19 cellular contexts compared by ENCODE assay signal in genomic region chr14:68624541-68625220, GRCh38.
DNase-seq lines count a peak whose midpoint lies in the region; ATAC-seq and TF ChIP-seq lines count a peak whose summit lies in the region.
"Had no signal": no experiment of that assay in that cellular context is flagged by ENCODE, and none has a peak within 500 bp of the region (broad histone marks: within the 10 kb centered on the region; RNA-seq: fewer than 3 reads in every experiment).

No MANE protein-coding gene starts in this region.

- no peaks in the 10 kb centered on the region for H3K9me3 ChIP-seq in osteoblast (ENCODE audit: low read depth, low read length)
- H3K9me3 ChIP-seq: HAP-1 had no signal

- peaks cover 3% of the 10 kb centered on the region for H3K4me1 ChIP-seq in osteoblast (ENCODE audit: insufficient read depth, low read length)
- H3K4me1 ChIP-seq: HAP-1 had no signal

- H3K4me2 ChIP-seq in osteoblast (ENCODE audit: insufficient read depth, low read length) = no peak overlapping the region
- H3K4me2 ChIP-seq: A549 had no signal

- H4K20me1 ChIP-seq in osteoblast (ENCODE audit: insufficient read depth, low read length) = no peaks in the 10 kb centered on the region

- H3K4me3 ChIP-seq in osteoblast (ENCODE audit: insufficient read depth, low read length) = no peak overlapping the region
- H3K4me3 ChIP-seq: A549, GM12878, HAP-1 had no signal

- H3K36me3 Mint-ChIP-seq in CD14-positive monocyte = peaks cover 10 to 22% of the 10 kb centered on the region in 2 donors
- H3K36me3 Mint-ChIP-seq in activated CD8-positive, alpha-beta T cell treated with anti-CD3 and anti-CD28 coated beads, Interleukin-2, amount 10 ng/mL, durations not matched to agents 7 days and 5 days (ENCODE audit: low read depth) = no peaks in the 10 kb centered on the region

- peak overlapping the region in 4 of 7 donors; percentile 32 to 73 (median 59) for H3K27ac Mint-ChIP-seq in CD14-positive monocyte
- no peak overlapping the region for H3K27ac Mint-ChIP-seq in activated CD8-positive, alpha-beta T cell treated with anti-CD3 and anti-CD28 coated beads, Interleukin-2, amount 10 ng/mL, durations not matched to agents 7 days and 5 days
- H3K27ac Mint-ChIP-seq: CD4-positive, alpha-beta T cell had no signal

- intact Hi-C loops in CD14-positive monocyte (cut with micrococcal nuclease) = no loop called here

- H3K9me3 Mint-ChIP-seq in CD14-positive monocyte = peaks cover 5 to 14% (median 11%) of the 10 kb centered on the region in 7 donors
- no peaks in the 10 kb centered on the region for H3K9me3 Mint-ChIP-seq in activated CD8-positive, alpha-beta T cell treated with anti-CD3 and anti-CD28 coated beads, Interleukin-2, amount 10 ng/mL, durations not matched to agents 7 days and 5 days (ENCODE audit: insufficient read depth)

- POLR2A ChIA-PET in RWPE1 (lab: Yijun Ruan, JAX; ENCODE audit: low non-redundant PET) = no interaction called here
- POLR2A ChIA-PET in activated CD8-positive, alpha-beta T cell treated with anti-CD3 and anti-CD28 coated beads, Interleukin-2, amount 10 ng/mL, durations not matched to agents 7 days and 5 days (lab: Charles Lee) = no interaction called here

- H3K79me2 ChIP-seq in osteoblast (ENCODE audit: insufficient read depth, low read length) = no peaks in the 10 kb centered on the region

- H3K4me1 Mint-ChIP-seq in CD14-positive monocyte = peaks cover 32% of the 10 kb centered on the region
- H3K4me1 Mint-ChIP-seq in activated CD8-positive, alpha-beta T cell treated with anti-CD3 and anti-CD28 coated beads, Interleukin-2, amount 10 ng/mL, durations not matched to agents 7 days and 5 days (ENCODE audit: low read depth) = peaks cover 17% of the 10 kb centered on the region

- no peaks in the 10 kb centered on the region for H3K36me3 ChIP-seq in osteoblast (ENCODE audit: insufficient read depth, low read length)
- H3K36me3 ChIP-seq: HAP-1 had no signal

- CTCF ChIA-PET in RWPE1 (lab: Yijun Ruan, JAX) = no interaction called here
- CTCF ChIA-PET in activated CD8-positive, alpha-beta T cell treated with anti-CD3 and anti-CD28 coated beads, Interleukin-2, amount 10 ng/mL, durations not matched to agents 7 days and 5 days (lab: Charles Lee) = interaction anchor here (0.6 to 1.3 kb wide), 2 partner anchors 14 to 58 kb away, joined by 3 to 4 read pairs; no protein-coding TSS in a partner anchor

- TF ChIP-seq CTCF in CD14-positive monocyte (IDR thresholded peaks at IDR 0.05) (no peak), osteoblast (IDR thresholded peaks at IDR 0.05; ENCODE audit: extremely low read depth, low read depth, low read length) (no peak), RWPE1 (conservative IDR thresholded peaks at IDR 0.05; ENCODE audit: low read depth) (no peak)

- peaks cover 14 to 26% (median 20%) of the 10 kb centered on the region in 3 donors for H3K27me3 Mint-ChIP-seq in CD14-positive monocyte (ENCODE audit: low read depth in 3 of 3)
- H3K27me3 Mint-ChIP-seq in activated CD8-positive, alpha-beta T cell treated with anti-CD3 and anti-CD28 coated beads, Interleukin-2, amount 10 ng/mL, durations not matched to agents 7 days and 5 days (ENCODE audit: low read depth) = peaks cover 11% of the 10 kb centered on the region
- H3K27me3 Mint-ChIP-seq: CD4-positive, alpha-beta T cell had no signal

- no peaks in the 10 kb centered on the region for H3K27me3 ChIP-seq in osteoblast (ENCODE audit: insufficient read depth, low read length)

- DNase-seq in CD14-positive monocyte (ENCODE audit: low spot score) (no peak), caudate nucleus (lab: John Stamatoyannopoulos, UW) (no peak), left kidney (ENCODE audit: low read depth, low spot score) (peak; percentile 55), osteoblast (ENCODE audit: insufficient read length, low spot score, missing footprints) (peak; percentile 25), RWPE1 (ENCODE audit: low spot score) (no peak)
- DNase-seq in activated CD8-positive, alpha-beta T cell treated with anti-CD3 and anti-CD28 coated beads, Interleukin-2, amount 10 ng/mL, durations not matched to agents 7 days and 5 days = no peak
- DNase-seq in central memory CD4-positive, alpha-beta T cell = no peak
- DNase-seq: CD4-positive, alpha-beta T cell; DMS79; Karpas-422; MM.1S; NCI-H1105 treated with DMSO at 0.1 percent for 48 hours; NCI-H187 treated with DMSO at 0.1 percent for 48 hours; NCI-H2171; NCI-H510A treated with DMSO at 0.1 percent for 48 hours had no signal

- H3K27ac ChIP-seq in caudate nucleus (ENCODE audit: low read depth, low read length) (peak overlapping the region; percentile 6), osteoblast (ENCODE audit: low read depth, low read length) (no peak overlapping the region), RWPE1 (no peak overlapping the region)

- ATAC-seq in activated CD8-positive, alpha-beta T cell treated with anti-CD3 and anti-CD28 coated beads, Interleukin-2, amount 10 ng/mL, durations not matched to agents 7 days and 5 days = no peak
- ATAC-seq: A549, GM12878, HepG2 had no signal

- no peak overlapping the region for H2AFZ ChIP-seq in osteoblast (ENCODE audit: low read length)

- H3K4me3 Mint-ChIP-seq in CD14-positive monocyte = peak overlapping the region in 1 of 2 donors; percentile 68
- no peak overlapping the region for H3K4me3 Mint-ChIP-seq in activated CD8-positive, alpha-beta T cell treated with anti-CD3 and anti-CD28 coated beads, Interleukin-2, amount 10 ng/mL, durations not matched to agents 7 days and 5 days
- H3K4me3 Mint-ChIP-seq: CD4-positive, alpha-beta T cell had no signal

Comparison
In these comparisons a context has a peak if more than half of its experiments do, and no peak if none do; other contexts are left out.
1. DNase-seq: peak in left kidney (single experiment) and osteoblast (single experiment); none in CD14-positive monocyte (single experiment), caudate nucleus (0 of 61), RWPE1 (single experiment), activated CD8-positive, alpha-beta T cell treated with anti-CD3 and anti-CD28 coated beads, Interleukin-2, amount 10 ng/mL, durations not matched to agents 7 days and 5 days (single experiment) and central memory CD4-positive, alpha-beta T cell (single experiment).